ENCODE assay signal across 23 cellular contexts in genomic region chr3:54537506-54537905, GRCh38.
"Had no signal": no experiment of that assay in that cellular context is flagged by ENCODE, and none has a peak within 500 bp of the region (broad histone marks: within the 10 kb centered on the region; RNA-seq: fewer than 3 reads in every experiment).

No MANE protein-coding gene starts in this region.

- H3K4me1 ChIP-seq: SJCRH30 had no signal

- DNase-seq: KBM-7; MV-4-11; NCI-H1048; NCI-H1105; NCI-H1417; NCI-H1436 treated with DMSO at 0.1 percent for 48 hours; NCI-H1694; NCI-H187 treated with DMSO at 0.1 percent for 48 hours; NCI-H2081; NCI-H2107; NCI-H345; NCI-H446 treated with DMSO at 0.1 percent for 48 hours; NCI-H510A treated with DMSO at 0.1 percent for 48 hours; NCI-H526 treated with DMSO at 0.1 percent for 48 hours; NCI-H748 treated with DMSO at 0.1 percent for 48 hours; NK-92 treated with Interleukin-12 subunit alpha and Interleukin-12 subunit beta, amount 100 ng/mL, for 24 hours; PC-3; SHP77 treated with DMSO at 0.1 percent for 48 hours; SJCRH30; T-helper 1 cell had no signal

- ATAC-seq: Panc1, PC-3, SK-N-SH treated with all-trans-retinoic acid at 6 μM for 48 hours had no signal

- H3K9me3 ChIP-seq: SJCRH30 had no signal

- H3K27ac ChIP-seq: RWPE1, SJCRH30 had no signal

- H3K36me3 ChIP-seq: SJCRH30 had no signal

- H3K4me3 ChIP-seq: SJCRH30 had no signal
